In genomic region chr2:134312482-134312881, GRCh38 we compare ENCODE assay signal across 1 cellular context.
TF ChIP-seq lines count a peak whose summit lies in the region.

No MANE protein-coding gene starts in this region.

TF ChIP-seq in SK-N-SH treated with all-trans-retinoic acid at 6 μM for 48 hours, 23 proteins besides CTCF, POLR2A, EP300 and RAD21 (continued from another document):
- TF ChIP-seq POU6F1 (CRISPR knock-in tag; IDR thresholded peaks at IDR 0.05; ENCODE audit: borderline replicate concordance, low read depth) (no peak), TSHZ2 (CRISPR knock-in tag; IDR thresholded peaks at IDR 0.05) (no peak), CSRNP3 (CRISPR knock-in tag; IDR thresholded peaks at IDR 0.05) (no peak), CSDC2 (CRISPR knock-in tag; IDR thresholded peaks at IDR 0.05) (no peak), SNAI2 (CRISPR knock-in tag; IDR thresholded peaks at IDR 0.05) (no peak), RARB (CRISPR knock-in tag; IDR thresholded peaks at IDR 0.05) (no peak), ZFP3 (CRISPR knock-in tag; IDR thresholded peaks at IDR 0.05) (no peak), GLIS3 (CRISPR knock-in tag; IDR thresholded peaks at IDR 0.05) (no peak), ESRRG (CRISPR knock-in tag; IDR thresholded peaks at IDR 0.05) (no peak), ZNF8 (CRISPR knock-in tag; IDR thresholded peaks at IDR 0.05) (no peak), TCF4 (CRISPR knock-in tag; IDR thresholded peaks at IDR 0.05; ENCODE audit: borderline replicate concordance) (no peak)
